8 cellular contexts compared by ENCODE assay signal in the genomic region with DNA sequence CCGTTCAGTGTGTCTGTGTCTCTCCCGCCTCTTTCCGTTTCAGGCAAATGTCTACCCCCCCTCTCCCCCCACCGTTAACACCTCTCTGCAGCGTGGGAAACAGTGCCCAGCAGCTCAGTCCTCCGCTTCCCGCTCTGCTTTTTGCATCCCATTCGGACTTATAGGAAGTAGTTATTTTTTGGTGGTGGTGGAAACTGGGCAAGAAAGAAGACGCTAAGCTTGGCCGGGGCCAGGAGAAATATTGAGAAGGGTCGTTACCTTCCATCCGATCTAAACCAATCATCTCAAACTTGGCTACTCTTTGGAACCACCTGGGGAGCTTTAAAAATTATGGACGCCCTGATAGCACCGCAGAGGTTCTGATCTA. TPM values are rescaled to one million over a fixed set of nuclear protein-coding genes. Genes with fewer than 3 reads are reported as not detected.
DNase-seq lines count a peak whose midpoint lies in the region; ATAC-seq and TF ChIP-seq lines count a peak whose summit lies in the region.

No MANE protein-coding gene starts in this region.

- no peak for TF ChIP-seq CTCF in WTC11 (IDR thresholded peaks at IDR 0.05)

- peaks cover 9% of the 10 kb centered on the region for H3K9me3 Mint-ChIP-seq in WTC11
- H3K9me3 Mint-ChIP-seq in stimulated activated naive CD8-positive, alpha-beta T cell treated with anti-CD3 and anti-CD28 coated beads, Interleukin-15, amount 100 ng/mL, for 72 hours, result no peaks in the 10 kb centered on the region

- no peak overlapping the region for H3K27ac ChIP-seq in iPS-18a (ENCODE audit: low read length)

- DNase-seq in NCI-H82 (lab: John Stamatoyannopoulos, UW) (peak; percentile 46), NCI-H82 treated with DMSO at 0.1 percent for 48 hours (lab: John Stamatoyannopoulos, UW; ENCODE audit: unreplicated experiment) (no peak), WTC11 (ENCODE audit: low spot score) (no peak), NCI-H1436 treated with DMSO at 0.1 percent for 48 hours (lab: John Stamatoyannopoulos, UW) (no peak), NCI-H146 (lab: John Stamatoyannopoulos, UW) (no peak)
- DNase-seq in stimulated activated naive CD8-positive, alpha-beta T cell treated with anti-CD3 and anti-CD28 coated beads, Interleukin-15, amount 100 ng/mL, for 72 hours, result no peak

- H3K27me3 ChIP-seq in iPS-18a (ENCODE audit: control insufficient read depth, insufficient read depth, low read length), result peaks cover 73% of the 10 kb centered on the region

- H3K9me3 ChIP-seq in iPS-18a (ENCODE audit: control insufficient read depth, low read depth, low read length), result no peaks in the 10 kb centered on the region

- H3K27me3 Mint-ChIP-seq in WTC11 (ENCODE audit: low read depth), result peaks cover 87% of the 10 kb centered on the region
- H3K27me3 Mint-ChIP-seq in stimulated activated naive CD8-positive, alpha-beta T cell treated with anti-CD3 and anti-CD28 coated beads, Interleukin-15, amount 100 ng/mL, for 72 hours, result peaks cover 96% of the 10 kb centered on the region

- POLR2A ChIA-PET in WTC11 (lab: Charles Lee), result interaction anchor here (0.7 to 1.5 kb wide), 2 partner anchors 26 to 383 kb away, joined by 4 to 11 read pairs; no protein-coding TSS in a partner anchor

- peaks cover 9% of the 10 kb centered on the region for H3K4me1 ChIP-seq in iPS-18a (ENCODE audit: control insufficient read depth, low read depth, low read length)

- no peak overlapping the region for H3K9ac ChIP-seq in iPS-18a (ENCODE audit: low read length)

- H3K27ac Mint-ChIP-seq in WTC11, result no peak overlapping the region
- H3K27ac Mint-ChIP-seq in stimulated activated naive CD8-positive, alpha-beta T cell treated with anti-CD3 and anti-CD28 coated beads, Interleukin-15, amount 100 ng/mL, for 72 hours, result no peak overlapping the region

- ATAC-seq in WTC11 (no peak), HG03175 (IDR thresholded peaks at IDR 0.05; ENCODE audit: unreplicated experiment) (no peak)
- ATAC-seq in stimulated activated naive CD8-positive, alpha-beta T cell treated with anti-CD3 and anti-CD28 coated beads, Interleukin-15, amount 100 ng/mL, for 72 hours, result peak; percentile 3

- H3K36me3 Mint-ChIP-seq in WTC11, result no peaks in the 10 kb centered on the region

- H3K4me1 Mint-ChIP-seq in WTC11, result peaks cover 14% of the 10 kb centered on the region
- peaks cover 21% of the 10 kb centered on the region for H3K4me1 Mint-ChIP-seq in stimulated activated naive CD8-positive, alpha-beta T cell treated with anti-CD3 and anti-CD28 coated beads, Interleukin-15, amount 100 ng/mL, for 72 hours

- peak overlapping the region; percentile 20 for H3K4me3 ChIP-seq in iPS-18a (ENCODE audit: low read length)

- peak overlapping the region; percentile 68 for H3K4me3 Mint-ChIP-seq in WTC11
- H3K4me3 Mint-ChIP-seq in stimulated activated naive CD8-positive, alpha-beta T cell treated with anti-CD3 and anti-CD28 coated beads, Interleukin-15, amount 100 ng/mL, for 72 hours, result peak overlapping the region; percentile 76 to 77

- no peaks in the 10 kb centered on the region for H3K36me3 ChIP-seq in iPS-18a (ENCODE audit: control insufficient read depth, low read depth, low read length)

- CTCF ChIA-PET in WTC11 (lab: Charles Lee), result interaction anchor here (0.9 to 1.2 kb wide), 3 partner anchors 26 to 85 kb away, joined by 3 to 10 read pairs (median 3); no protein-coding TSS in a partner anchor

TF ChIP-seq in WTC11, 78 proteins besides CTCF, POLR2A, EP300 and RAD21:
- TF ChIP-seq KAT7 (CRISPR knock-in tag; IDR thresholded peaks at IDR 0.05; ENCODE audit: borderline replicate concordance), result no peak
- no peak for TF ChIP-seq FOXK1 (CRISPR knock-in tag; IDR thresholded peaks at IDR 0.05)
- TF ChIP-seq ZNF423 (CRISPR knock-in tag; IDR thresholded peaks at IDR 0.05), result no peak
- TF ChIP-seq ZNF232 (CRISPR knock-in tag; IDR thresholded peaks at IDR 0.05), result no peak
- no peak for TF ChIP-seq NFATC4 (CRISPR knock-in tag; IDR thresholded peaks at IDR 0.05)
- TF ChIP-seq ATF1 (CRISPR knock-in tag; IDR thresholded peaks at IDR 0.05), result no peak
- TF ChIP-seq, protein P1, sequence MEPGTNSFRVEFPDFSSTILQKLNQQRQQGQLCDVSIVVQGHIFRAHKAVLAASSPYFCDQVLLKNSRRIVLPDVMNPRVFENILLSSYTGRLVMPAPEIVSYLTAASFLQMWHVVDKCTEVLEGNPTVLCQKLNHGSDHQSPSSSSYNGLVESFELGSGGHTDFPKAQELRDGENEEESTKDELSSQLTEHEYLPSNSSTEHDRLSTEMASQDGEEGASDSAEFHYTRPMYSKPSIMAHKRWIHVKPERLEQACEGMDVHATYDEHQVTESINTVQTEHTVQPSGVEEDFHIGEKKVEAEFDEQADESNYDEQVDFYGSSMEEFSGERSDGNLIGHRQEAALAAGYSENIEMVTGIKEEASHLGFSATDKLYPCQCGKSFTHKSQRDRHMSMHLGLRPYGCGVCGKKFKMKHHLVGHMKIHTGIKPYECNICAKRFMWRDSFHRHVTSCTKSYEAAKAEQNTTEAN (CRISPR knock-in tag; IDR thresholded peaks at IDR 0.05), result no peak
- TF ChIP-seq TCF7 (CRISPR knock-in tag; IDR thresholded peaks at IDR 0.05; ENCODE audit: low read depth), result no peak

RNA-seq across cellular contexts. Expression of a gene that starts 0.5 kb away (rescaled TPM):
- total RNA-seq in WTC11 (2021), result 0.30 to 0.34 TPM (median 0.31 TPM) in 3 replicates
